In the genomic region with DNA sequence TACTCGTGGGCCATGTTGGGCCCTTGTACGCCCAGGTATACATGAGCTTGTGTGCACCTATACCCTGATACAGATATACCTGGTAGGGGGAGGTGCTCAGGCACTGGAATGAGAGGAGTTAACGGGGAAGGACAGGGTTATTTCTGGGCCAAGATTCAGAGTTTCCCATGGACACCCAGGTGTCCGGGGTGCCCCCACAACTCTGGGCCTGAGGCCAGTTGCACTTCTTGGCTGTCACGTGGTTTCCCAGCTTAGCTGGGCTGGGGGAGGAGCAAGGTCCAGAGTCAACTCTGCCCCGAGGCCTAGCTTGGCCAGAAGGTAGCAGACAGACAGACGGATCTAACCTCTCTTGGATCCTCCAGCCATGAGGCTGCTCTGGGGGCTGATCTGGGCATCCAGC, we compare ENCODE assay signal across 7 cellular contexts. TPM values are rescaled to one million over a fixed set of nuclear protein-coding genes. Genes with fewer than 3 reads are reported as not detected.
A peak's percentile ranks its signal among the peaks of the same experiment; 100 is the strongest.
DNase-seq lines count a peak whose midpoint lies in the region; ATAC-seq and TF ChIP-seq lines count a peak whose summit lies in the region.
"Not testable (repeated sequence)": the region's sequence is repeated elsewhere in the genome, so short reads cannot be mapped to it uniquely, and the experiment has no call there.

Gene C4A (plus strand): TSS at position 314 of the 400 bp plus-strand sequence. CDS start 51 bp downstream, at position 365.

- H3K4me1 Mint-ChIP-seq in progenitor cell of endocrine pancreas (ENCODE audit: low read depth) = not testable (repeated sequence)

- DNase-seq in body of pancreas; right cardiac atrium; lung (ENCODE audit: low spot score); progenitor cell of endocrine pancreas (ENCODE audit: low spot score, unreplicated experiment); ureter (ENCODE audit: low spot score): not testable (repeated sequence)

- H3K4me3 ChIP-seq in body of pancreas; gastroesophageal sphincter; right cardiac atrium (ENCODE audit: low read length); lung: not testable (repeated sequence)

- not testable (repeated sequence) for H3K27me3 Mint-ChIP-seq in progenitor cell of endocrine pancreas

- not testable (repeated sequence) for H3K27ac ChIP-seq in body of pancreas; gastroesophageal sphincter; right cardiac atrium (ENCODE audit: low read length); lung (ENCODE audit: low read depth in 1 of 2, low read length in 1 of 2)

- not testable (repeated sequence) for H3K27me3 ChIP-seq in body of pancreas; gastroesophageal sphincter; right cardiac atrium (ENCODE audit: control insufficient read depth, insufficient read depth); lung (ENCODE audit: control insufficient read depth, insufficient read depth)

- not testable (repeated sequence) for H3K9me3 ChIP-seq in body of pancreas; gastroesophageal sphincter; right cardiac atrium (ENCODE audit: control insufficient read depth, low read length); lung (ENCODE audit: control insufficient read depth in 2 of 2, insufficient read depth in 1 of 2, low read length in 1 of 2)

- H3K36me3 ChIP-seq in body of pancreas (replicated peaks in 1 of 2; ENCODE audit: insufficient read depth in 1 of 2, low read depth in 2 of 2); lung (ENCODE audit: control insufficient read depth in 2 of 2, insufficient read depth in 2 of 2, low read length in 2 of 2): not testable (repeated sequence)
- H3K36me3 ChIP-seq in gastroesophageal sphincter = peaks cover 0 to 14% of the 10 kb centered on the region in 2 donors

- ATAC-seq in body of pancreas (peak; percentile 91), gastroesophageal sphincter (peak; percentile 79), right cardiac atrium (peak; percentile 73 to 80)
- not testable (repeated sequence) for ATAC-seq in lung (ENCODE audit: insufficient read depth, low FRiP score)

- H3K27ac Mint-ChIP-seq in progenitor cell of endocrine pancreas = not testable (repeated sequence)

- H3K4me1 ChIP-seq in body of pancreas; right cardiac atrium (ENCODE audit: control insufficient read depth, insufficient read depth, low read length); lung (ENCODE audit: control insufficient read depth in 2 of 2, insufficient read depth in 2 of 2, low read length in 2 of 2): not testable (repeated sequence)
- H3K4me1 ChIP-seq in gastroesophageal sphincter = peaks cover 0 to 20% (median 0%) of the 10 kb centered on the region in 3 donors

- H3K4me3 Mint-ChIP-seq in progenitor cell of endocrine pancreas (ENCODE audit: low read depth) = not testable (repeated sequence)

- intact Hi-C loops in body of pancreas (cut with DNase I); right cardiac atrium (cut with DNase I): not testable (repeated sequence)

- not testable (repeated sequence) for TF ChIP-seq EP300 in gastroesophageal sphincter (IDR thresholded peaks at IDR 0.05)

- no CpG with 5 or more reads among the region's 7 CpGs for WGBS in body of pancreas, 2 donors
- WGBS in gastroesophageal sphincter (ENCODE audit: low coverage in 1 of 2), 2 donors = no CpG with 5 or more reads among the region's 7 CpGs
- no CpG with 5 or more reads among the region's 7 CpGs for WGBS in right cardiac atrium
- WGBS in lung, 2 donors = no CpG with 5 or more reads among the region's 7 CpGs

- not testable (repeated sequence) for TF ChIP-seq CTCF in body of pancreas (IDR thresholded peaks at IDR 0.05); gastroesophageal sphincter (IDR thresholded peaks at IDR 0.05); lung (IDR thresholded peaks at IDR 0.05; ENCODE audit: control extremely low read depth, extremely low read depth); progenitor cell of endocrine pancreas (IDR thresholded peaks at IDR 0.05; ENCODE audit: unreplicated experiment); subcutaneous adipose tissue (IDR thresholded peaks at IDR 0.05; ENCODE audit: low read depth)

- not testable (repeated sequence) for H3K36me3 Mint-ChIP-seq in progenitor cell of endocrine pancreas (ENCODE audit: insufficient read depth)

- TF ChIP-seq POLR2A in body of pancreas (IDR thresholded peaks at IDR 0.05); gastroesophageal sphincter (IDR thresholded peaks at IDR 0.05): not testable (repeated sequence)

- not testable (repeated sequence) for H3K9me3 Mint-ChIP-seq in progenitor cell of endocrine pancreas (ENCODE audit: low read depth)

RNA-seq across cellular contexts. Expression of gene C4A, which starts in this region (rescaled TPM):
- total RNA-seq in body of pancreas (10 to 100 TPM; 60.3 to 65.9 TPM), gastroesophageal sphincter (100 to 1,000 TPM in 1 of 4 donors, 10 to 100 TPM in 3; 50.4 to 111 (median 81.5) TPM), right cardiac atrium (100 to 1,000 TPM in 3 of 4 donors, 10 to 100 TPM in 1; 91.0 to 154 (median 139) TPM), lung (100 to 1,000 TPM in 1 of 2 donors, 10 to 100 TPM in 1; 82.6 to 183 TPM), progenitor cell of endocrine pancreas (13.1 and 14.1 TPM in 2 replicates), subcutaneous adipose tissue (10 to 100 TPM in 3 of 4 donors, 1 to 10 TPM in 1; 5.1 to 17.2 (median 13.5) TPM), ureter (71.1 TPM)
- polyA plus RNA-seq in right cardiac atrium (40.7 TPM), lung (100 to 1,000 TPM in 1 of 2 donors, 10 to 100 TPM in 1; 48.3 to 284 TPM)
